In the genomic region with DNA sequence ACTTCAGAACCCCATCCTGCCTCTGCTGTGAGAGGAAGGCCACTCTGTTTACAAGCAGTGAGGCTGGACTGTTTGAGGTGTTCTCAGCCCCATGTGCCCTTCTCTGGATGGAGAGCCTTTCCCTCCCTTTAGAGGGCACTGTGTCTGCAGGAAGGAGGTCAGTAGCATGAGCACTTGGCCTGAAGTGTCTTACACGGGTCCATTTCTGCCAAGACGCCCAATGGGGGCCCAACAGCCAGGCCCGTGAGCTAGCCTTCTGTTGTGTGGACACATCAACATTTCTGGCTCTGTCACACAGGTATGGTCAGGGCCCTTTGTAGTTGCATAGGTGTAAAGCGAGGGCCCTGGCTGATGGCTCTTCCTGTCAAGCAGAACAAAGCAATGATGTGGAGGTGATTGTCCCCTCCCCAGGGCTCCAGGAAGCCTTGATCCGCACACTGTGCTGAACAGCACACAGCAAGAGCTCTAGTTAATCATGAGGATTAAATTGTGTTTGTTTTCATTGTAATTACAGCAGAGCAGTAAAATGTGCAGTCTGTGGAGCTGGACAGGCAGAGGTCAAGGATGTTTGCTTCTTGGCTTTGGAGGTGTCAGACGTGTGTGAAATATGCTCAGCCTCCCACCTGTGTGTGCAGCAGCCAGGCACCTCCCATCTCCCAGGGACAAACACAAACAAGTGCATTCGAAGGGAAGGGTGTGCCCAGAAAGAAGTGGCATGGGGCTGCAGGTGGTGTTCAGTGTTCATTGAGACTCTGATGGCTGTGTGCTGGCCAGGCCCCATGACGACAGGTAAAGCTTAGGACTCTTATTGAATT, we compare ENCODE assay signal across 9 cellular contexts.
DNase-seq lines count a peak whose midpoint lies in the region; ATAC-seq, FAIRE-seq and TF ChIP-seq lines count a peak whose summit lies in the region.
"Had no signal": no experiment of that assay in that cellular context is flagged by ENCODE, and none has a peak within 500 bp of the region (broad histone marks: within the 10 kb centered on the region; RNA-seq: fewer than 3 reads in every experiment).

No MANE protein-coding gene starts in this region.

- H3K4me1 ChIP-seq in BE2C (no peaks in the 10 kb centered on the region), Peyer's patch (peaks cover 0 to 2% (median 0%) of the 10 kb centered on the region in 4 donors)

- no peak for FAIRE-seq in frontal cortex (lab: Jason Lieb, UNC)

- H3K9me3 ChIP-seq in BE2C (no peaks in the 10 kb centered on the region), Peyer's patch (no peaks in the 10 kb centered on the region)
- H3K9me3 ChIP-seq: suprapubic skin had no signal

- DNase-seq in BE2C (no peak), H7 (peak; percentile 75), Peyer's patch (peak in 2 of 3 donors; percentile 42 to 52), islet precursor cell (peak; percentile 61), frontal cortex (ENCODE audit: low spot score in 2 of 2) (no peak), GM10266 (ENCODE audit: extremely low spot score) (no peak)

- no peak overlapping the region for H3K27ac ChIP-seq in Peyer's patch
- H3K27ac ChIP-seq: suprapubic skin had no signal

- no peak for ATAC-seq in HG03571 (IDR thresholded peaks at IDR 0.05; ENCODE audit: unreplicated experiment)
- ATAC-seq in GM19463 (IDR thresholded peaks at IDR 0.05; ENCODE audit: unreplicated experiment): no peak

- 0 out of 2 replicates have a peak, but pooled peaks have one; percentile 2 for TF ChIP-seq CTCF in BE2C (IDR thresholded peaks at IDR 0.05; ENCODE audit: low read depth, low read length)
- peak in 1 of 6 experiments; percentile 20 for TF ChIP-seq CTCF in Peyer's patch (IDR thresholded peaks at IDR 0.05)
- TF ChIP-seq CTCF in GM10266 (IDR thresholded peaks at IDR 0.05; ENCODE audit: control insufficient read depth, insufficient read depth, low read depth, missing control alignments): no peak

- H3K4me3 ChIP-seq in BE2C (ENCODE audit: low read depth, low read length) (no peak overlapping the region), H7 (ENCODE audit: insufficient read depth, low read depth, low read length) (no peak overlapping the region), Peyer's patch (no peak overlapping the region)
- H3K4me3 ChIP-seq: suprapubic skin had no signal

- H3K36me3 ChIP-seq in BE2C: no peaks in the 10 kb centered on the region
- no peaks in the 10 kb centered on the region for H3K36me3 ChIP-seq in H7 (replicated peaks; ENCODE audit: control insufficient read depth, insufficient read depth, low read length)
- no peaks in the 10 kb centered on the region for H3K36me3 ChIP-seq in Peyer's patch
- H3K36me3 ChIP-seq: suprapubic skin had no signal

- no peak for TF ChIP-seq POLR2A in Peyer's patch (IDR thresholded peaks at IDR 0.05)

- H3K27me3 ChIP-seq in BE2C (no peaks in the 10 kb centered on the region; the same call in 1 of the 2 replicates), H7 (ENCODE audit: control insufficient read depth, insufficient read depth, low read length) (no peaks in the 10 kb centered on the region), Peyer's patch (no peaks in the 10 kb centered on the region)
- H3K27me3 ChIP-seq: suprapubic skin had no signal

Comparison
In these comparisons a context has a peak if more than half of its experiments do, and no peak if none do; other contexts are left out.
1. DNase-seq: peak in H7 (single experiment), Peyer's patch (2 of 3) and islet precursor cell (single experiment); none in BE2C (single experiment), frontal cortex (0 of 2) and GM10266 (single experiment).